11 cellular contexts compared by ENCODE assay signal in genomic region chrX:66616944-66617343, GRCh38. TPM values are rescaled to one million over a fixed set of nuclear protein-coding genes. Genes with fewer than 3 reads are reported as not detected.
"Had no signal": no experiment of that assay in that cellular context is flagged by ENCODE, and none has a peak within 500 bp of the region (broad histone marks: within the 10 kb centered on the region; RNA-seq: fewer than 3 reads in every experiment).

No MANE protein-coding gene starts in this region.

- H3K27ac Mint-ChIP-seq: HFFc6 had no signal

- H3K4me3 Mint-ChIP-seq: HFFc6, IgD-negative memory B cell had no signal

- H3K4me3 ChIP-seq: GM23248, HAP-1 had no signal

- H2AFZ ChIP-seq: GM23248 had no signal

- FAIRE-seq: HepG2 had no signal

- H3K9me3 ChIP-seq: HAP-1 had no signal

- H3K4me1 ChIP-seq: HAP-1 had no signal

- H3K9ac ChIP-seq: GM23248, KMS-11 had no signal

- H3K27ac ChIP-seq: GM23248, HL-60, KMS-11 had no signal

- H3K27me3 Mint-ChIP-seq: IgD-negative memory B cell had no signal

- H3K36me3 ChIP-seq: HAP-1 had no signal

- DNase-seq: GM23248, GOT3, H7, HFFc6, KBM-7 had no signal

- H3K4me2 ChIP-seq: KMS-11 had no signal

- ATAC-seq: HCT116, HepG2 had no signal

- H3K4me1 Mint-ChIP-seq: IgD-negative memory B cell had no signal

- H3K9me3 Mint-ChIP-seq: HFFc6, IgD-negative memory B cell had no signal

RNA-seq across cellular contexts. Expression of gene EDA2R, which starts 21.9 kb away (rescaled TPM):
- polyA plus RNA-seq: IgD-negative memory B cell had no signal
